In the genomic region with DNA sequence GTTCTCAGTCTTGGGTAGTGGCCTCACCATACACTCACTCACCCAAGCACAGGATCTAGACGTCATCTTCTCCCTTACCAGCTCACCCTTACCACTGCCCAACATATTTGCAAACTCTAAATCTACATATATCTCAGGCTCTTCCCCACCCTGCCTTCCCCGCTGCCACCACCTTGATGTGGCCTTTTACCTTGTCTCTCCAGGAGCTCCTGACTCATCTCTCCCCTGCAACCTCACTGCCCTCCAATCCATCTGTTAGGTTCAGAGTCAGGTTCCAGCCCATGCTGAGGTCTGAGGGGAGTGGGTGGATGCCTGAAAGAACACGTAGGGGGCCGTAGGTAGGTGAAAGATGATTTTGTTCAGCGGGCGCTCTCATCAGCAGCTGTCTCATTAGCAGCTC, we compare ENCODE assay signal across 19 cellular contexts. TPM values are rescaled to one million over a fixed set of nuclear protein-coding genes. Genes with fewer than 3 reads are reported as not detected.
DNase-seq lines count a peak whose midpoint lies in the region; ATAC-seq and TF ChIP-seq lines count a peak whose summit lies in the region.
"Had no signal": no experiment of that assay in that cellular context is flagged by ENCODE, and none has a peak within 500 bp of the region (broad histone marks: within the 10 kb centered on the region; RNA-seq: fewer than 3 reads in every experiment).

No MANE protein-coding gene starts in this region.

- no peak overlapping the region for H3K4me3 ChIP-seq in CD4-positive, CD25-positive, alpha-beta regulatory T cell (ENCODE audit: low read depth, low read length)
- no peak overlapping the region for H3K4me3 ChIP-seq in OCI-LY3 (ENCODE audit: low read length)
- H3K4me3 ChIP-seq in neural progenitor cell = no peak overlapping the region
- H3K4me3 ChIP-seq: esophagus muscularis mucosa, left ventricle myocardium inferior, SJSA1, skin epidermis had no signal

- H3K27me3 ChIP-seq in CD4-positive, CD25-positive, alpha-beta regulatory T cell (ENCODE audit: control insufficient read depth, insufficient read depth, low read length) = no peaks in the 10 kb centered on the region
- no peaks in the 10 kb centered on the region for H3K27me3 ChIP-seq in OCI-LY3 (ENCODE audit: low read depth, low read length)
- no peaks in the 10 kb centered on the region for H3K27me3 ChIP-seq in neural progenitor cell
- H3K27me3 ChIP-seq: esophagus muscularis mucosa, SJSA1 had no signal

- no peaks in the 10 kb centered on the region for H3K9me3 ChIP-seq in CD4-positive, CD25-positive, alpha-beta regulatory T cell (ENCODE audit: control insufficient read depth in 2 of 2, low read length in 2 of 2)
- H3K9me3 ChIP-seq in OCI-LY3 (ENCODE audit: insufficient read depth, low read length) (no peaks in the 10 kb centered on the region), neural progenitor cell (ENCODE audit: low read depth) (no peaks in the 10 kb centered on the region)
- H3K9me3 ChIP-seq: esophagus muscularis mucosa, left ventricle myocardium inferior, SJSA1 had no signal

- H3K36me3 ChIP-seq in CD4-positive, CD25-positive, alpha-beta regulatory T cell (ENCODE audit: control insufficient read depth, insufficient read depth, low read length) = no peaks in the 10 kb centered on the region
- H3K36me3 ChIP-seq in OCI-LY3 (replicated peaks; ENCODE audit: low read depth, low read length) (no peaks in the 10 kb centered on the region), neural progenitor cell (no peaks in the 10 kb centered on the region)
- H3K36me3 ChIP-seq: left ventricle myocardium inferior, SJSA1 had no signal

- ATAC-seq in CD4-positive, CD25-positive, alpha-beta regulatory T cell (ENCODE audit: low read depth in 2 of 2) = peak in 1 of 2 donors; percentile 35
- ATAC-seq in HG02885 (IDR thresholded peaks at IDR 0.05; ENCODE audit: poor library complexity, unreplicated experiment) = no peak
- ATAC-seq: T-cell had no signal

- no peaks in the 10 kb centered on the region for H3K27me3 Mint-ChIP-seq in CD4-positive, CD25-positive, alpha-beta regulatory T cell
- H3K27me3 Mint-ChIP-seq in neural progenitor cell (ENCODE audit: insufficient read depth, low read depth) = peaks cover 6% of the 10 kb centered on the region
- H3K27me3 Mint-ChIP-seq: T-cell had no signal

- H3K79me2 ChIP-seq in OCI-LY3 (ENCODE audit: low read length) = no peaks in the 10 kb centered on the region
- H3K79me2 ChIP-seq in neural progenitor cell (ENCODE audit: low read depth) = no peaks in the 10 kb centered on the region

- no peaks in the 10 kb centered on the region for H3K9me3 Mint-ChIP-seq in CD4-positive, CD25-positive, alpha-beta regulatory T cell
- H3K9me3 Mint-ChIP-seq in neural progenitor cell = no peaks in the 10 kb centered on the region
- H3K9me3 Mint-ChIP-seq: endodermal cell, T-cell, type B pancreatic cell had no signal

- no peak overlapping the region for H2AFZ ChIP-seq in OCI-LY3 (ENCODE audit: low read depth, low read length)
- no peak overlapping the region for H2AFZ ChIP-seq in neural progenitor cell (replicated peaks)

- H4K20me1 ChIP-seq in OCI-LY3 (ENCODE audit: insufficient read depth, low read length) = no peaks in the 10 kb centered on the region
- H4K20me1 ChIP-seq in neural progenitor cell (ENCODE audit: low read depth) = no peaks in the 10 kb centered on the region

- peak overlapping the region in 2 of 3 donors; percentile 74 to 91 for H3K27ac Mint-ChIP-seq in CD4-positive, CD25-positive, alpha-beta regulatory T cell
- H3K27ac Mint-ChIP-seq in neural progenitor cell = no peak overlapping the region
- H3K27ac Mint-ChIP-seq: endodermal cell, T-cell, type B pancreatic cell had no signal

- H3K4me1 Mint-ChIP-seq in CD4-positive, CD25-positive, alpha-beta regulatory T cell = peaks cover 0 to 41% (median 12%) of the 10 kb centered on the region in 4 donors
- peaks cover 10% of the 10 kb centered on the region for H3K4me1 Mint-ChIP-seq in neural progenitor cell
- H3K4me1 Mint-ChIP-seq: T-cell had no signal

- H3K4me3 Mint-ChIP-seq in CD4-positive, CD25-positive, alpha-beta regulatory T cell = peak overlapping the region in 1 of 4 donors; percentile 42
- H3K4me3 Mint-ChIP-seq in neural progenitor cell = peak overlapping the region; percentile 4
- H3K4me3 Mint-ChIP-seq: endodermal cell, T-cell, type B pancreatic cell had no signal

- peak overlapping the region; percentile 5; the same call in 1 of the 2 replicates for H3K4me2 ChIP-seq in OCI-LY3 (ENCODE audit: low read length)
- H3K4me2 ChIP-seq in neural progenitor cell = no peak overlapping the region

- H3K9ac ChIP-seq in OCI-LY3 (ENCODE audit: low read length) (no peak overlapping the region), neural progenitor cell (no peak overlapping the region)

- H3K4me1 ChIP-seq in CD4-positive, CD25-positive, alpha-beta regulatory T cell (ENCODE audit: control insufficient read depth, insufficient read depth, low read length, poor library complexity, severe bottlenecking) = peaks cover 25% of the 10 kb centered on the region
- peaks cover 51% of the 10 kb centered on the region for H3K4me1 ChIP-seq in OCI-LY3 (ENCODE audit: low read length)
- H3K4me1 ChIP-seq in neural progenitor cell = no peaks in the 10 kb centered on the region
- H3K4me1 ChIP-seq: esophagus muscularis mucosa, left ventricle myocardium inferior, SJSA1 had no signal

- peaks cover 35% of the 10 kb centered on the region for H3K36me3 Mint-ChIP-seq in CD4-positive, CD25-positive, alpha-beta regulatory T cell
- H3K36me3 Mint-ChIP-seq in neural progenitor cell = no peaks in the 10 kb centered on the region
- H3K36me3 Mint-ChIP-seq: type B pancreatic cell had no signal

- peak; percentile 51 for DNase-seq in activated CD4-positive, alpha-beta T cell treated with anti-CD3 and anti-CD28 coated beads for 48 hours
- DNase-seq in activated CD4-positive, alpha-beta T cell treated with anti-CD3 and anti-CD28 coated beads, Interleukin-2, amount 50 U/mL, for 1 hour = no peak
- peak in 1 of 3 donors; percentile 13 for DNase-seq in CD4-positive, CD25-positive, alpha-beta regulatory T cell
- DNase-seq in neural progenitor cell (ENCODE audit: low spot score) = no peak
- DNase-seq in nucleus accumbens (lab: John Stamatoyannopoulos, UW) = no peak
- no peak for DNase-seq in NCI-H187 treated with DMSO at 0.1 percent for 48 hours (lab: John Stamatoyannopoulos, UW)
- DNase-seq: aorta, endodermal cell, left ventricle myocardium inferior, NCI-H1694, T-cell had no signal

- no peaks in the 10 kb centered on the region for H3F3A ChIP-seq in neural progenitor cell (ENCODE audit: low read depth)

- no peak overlapping the region for H3K27ac ChIP-seq in CD4-positive, CD25-positive, alpha-beta regulatory T cell (ENCODE audit: insufficient read depth, low read length, poor library complexity, severe bottlenecking)
- H3K27ac ChIP-seq in OCI-LY3 (ENCODE audit: low read length) = no peak overlapping the region
- no peak overlapping the region for H3K27ac ChIP-seq in neural progenitor cell
- H3K27ac ChIP-seq: esophagus muscularis mucosa, left ventricle myocardium inferior, SJSA1, skin epidermis had no signal

- TF ChIP-seq CTCF in OCI-LY3 (IDR thresholded peaks at IDR 0.05; ENCODE audit: low read depth, low read length) (no peak), neural progenitor cell (IDR thresholded peaks at IDR 0.05) (no peak)

RNA-seq across cellular contexts. Expression of gene CKMT2, which starts 23.3 kb away (rescaled TPM):
- not detected for total RNA-seq in CD4-positive, CD25-positive, alpha-beta regulatory T cell
- polyA plus RNA-seq in CD4-positive, CD25-positive, alpha-beta regulatory T cell = under 1 TPM in 1 of 4 donors, not detected in 3; 0.25 TPM
- not detected in 2 replicates for total RNA-seq in neural progenitor cell (ENCODE audit: low replicate concordance)
- total RNA-seq: G401, RPMI7951, SJSA1 had no signal
